Comparison of ENCODE assay signal across 23 cellular contexts in genomic region chr18:24544949-24545348, GRCh38.
"Had no signal": no experiment of that assay in that cellular context is flagged by ENCODE, and none has a peak within 500 bp of the region (broad histone marks: within the 10 kb centered on the region; RNA-seq: fewer than 3 reads in every experiment).

No MANE protein-coding gene starts in this region.

- H3K36me3 ChIP-seq: colonic mucosa, esophagus squamous epithelium, gastrocnemius medialis, heart right ventricle, left lung, lower lobe of right lung had no signal

- H3K27ac ChIP-seq: colonic mucosa, epithelial cell of prostate, esophagus squamous epithelium, gastrocnemius medialis, heart right ventricle, left lung, lower lobe of right lung had no signal

- ATAC-seq: effector memory CD8-positive, alpha-beta T cell; esophagus mucosa; gastrocnemius medialis; heart right ventricle; left cardiac atrium; left lung; left ventricle myocardium superior; lower lobe of right lung; mucosa of descending colon had no signal

- H3K4me1 ChIP-seq: colonic mucosa, esophagus squamous epithelium, gastrocnemius medialis, heart right ventricle, left lung, lower lobe of right lung had no signal

- H3K9me3 ChIP-seq: colonic mucosa, esophagus squamous epithelium, gastrocnemius medialis, heart right ventricle, left lung, lower lobe of right lung, mucosa of descending colon had no signal

- H3K4me3 ChIP-seq: colonic mucosa, esophagus squamous epithelium, gastrocnemius medialis, heart right ventricle, left lung, lower lobe of right lung, mucosa of descending colon had no signal

- H3K27me3 ChIP-seq: colonic mucosa, esophagus squamous epithelium, gastrocnemius medialis, left lung had no signal

- DNase-seq: colonic mucosa; cortex of kidney; effector CD8-positive, alpha-beta T cell; effector memory CD8-positive, alpha-beta T cell; endodermal cell; erythroblast; esophagus squamous epithelium; foreskin fibroblast; foreskin melanocyte; gastrocnemius medialis; glutamatergic neuron; head of caudate nucleus; heart right ventricle; hippocampal formation; left cardiac atrium; left lung; left ventricle myocardium superior; lower lobe of right lung; mesenchymal stem cell; mucosa of descending colon; naive B cell had no signal
